In genomic region chr4:36322921-36323354, GRCh38 we compare ENCODE assay signal across 9 cellular contexts. TPM values are rescaled to one million over a fixed set of nuclear protein-coding genes. Genes with fewer than 3 reads are reported as not detected.
A peak's percentile ranks its signal among the peaks of the same experiment; 100 is the strongest.
DNase-seq lines count a peak whose midpoint lies in the region; ATAC-seq and TF ChIP-seq lines count a peak whose summit lies in the region.
"Had no signal": no experiment of that assay in that cellular context is flagged by ENCODE, and none has a peak within 500 bp of the region (broad histone marks: within the 10 kb centered on the region; RNA-seq: fewer than 3 reads in every experiment).

No MANE protein-coding gene starts in this region.

- no peak overlapping the region for H2AFZ ChIP-seq in H9 (ENCODE audit: low read length)

- no peak overlapping the region for H2BK15ac ChIP-seq in H9 (ENCODE audit: low read depth, low read length)

- H3K79me1 ChIP-seq in H9 (ENCODE audit: insufficient read depth, low read depth, low read length, poor library complexity, severe bottlenecking) = no peaks in the 10 kb centered on the region

- intact Hi-C loops in sciatic nerve (cut with DNase I) = loop anchor here (5.0 kb wide), 1 partner anchor 1121 kb away; no protein-coding TSS in a partner anchor

- no peaks in the 10 kb centered on the region for H3K9me3 Mint-ChIP-seq in H9

- no peaks in the 10 kb centered on the region for H3K27me3 Mint-ChIP-seq in H9 (ENCODE audit: low read depth)

- H3K56ac ChIP-seq in H9 (ENCODE audit: insufficient read length, low read depth, low read length) = no peak overlapping the region

- H3K4me1 Mint-ChIP-seq in H9 = no peaks in the 10 kb centered on the region

- no peaks in the 10 kb centered on the region for H3K79me2 ChIP-seq in H9 (ENCODE audit: insufficient read depth, low read length)

- H3K4me2 ChIP-seq in H9 (ENCODE audit: insufficient read depth, insufficient read length, low read length) = no peak overlapping the region
- H3K4me2 ChIP-seq: KMS-11 had no signal

- H3K27me3 ChIP-seq in H9 (ENCODE audit: insufficient read depth, low read length) = no peaks in the 10 kb centered on the region

- H2BK20ac ChIP-seq in H9 (ENCODE audit: low read depth, low read length, poor library complexity, severe bottlenecking) = no peak overlapping the region

- H3K36me3 Mint-ChIP-seq in H9 (ENCODE audit: insufficient read depth in 1 of 3, low read depth in 3 of 3) = no peaks in the 10 kb centered on the region

- no peaks in the 10 kb centered on the region for H4K20me1 ChIP-seq in H9 (ENCODE audit: control insufficient read depth, insufficient read depth, insufficient read length)

- H3K27ac Mint-ChIP-seq in H9 = no peak overlapping the region

- ATAC-seq in GM18870 (IDR thresholded peaks at IDR 0.05; ENCODE audit: unreplicated experiment) (peak; percentile 34), HG02678 (IDR thresholded peaks at IDR 0.05; ENCODE audit: unreplicated experiment) (peak; percentile 25), sciatic nerve (peak; percentile 66), GM18505 (IDR thresholded peaks at IDR 0.05; ENCODE audit: unreplicated experiment) (no peak)

- H2AK5ac ChIP-seq in H9 (ENCODE audit: insufficient read length, low read length) = no peak overlapping the region

- H4K5ac ChIP-seq in H9 (ENCODE audit: insufficient read length, low read depth, low read length) = no peak overlapping the region

- WGBS in H9 (ENCODE audit: extremely low coverage, insufficient read length, low lambda C conversion rate) = no CpG with 5 or more reads among the region's 7 CpGs

- no peak overlapping the region for H3K14ac ChIP-seq in H9 (ENCODE audit: insufficient read depth, low read length)

- no peak overlapping the region for H3K9ac ChIP-seq in H9 (ENCODE audit: extremely low read depth, insufficient read length, low read length)
- H3K9ac ChIP-seq: KMS-11 had no signal

- no peaks in the 10 kb centered on the region for H3K23me2 ChIP-seq in H9 (ENCODE audit: insufficient read length, low read depth, low read length, poor library complexity, severe bottlenecking)

- H3K18ac ChIP-seq in H9 (ENCODE audit: insufficient read length, low read depth, low read length) = no peak overlapping the region

- H2BK5ac ChIP-seq in H9 (ENCODE audit: insufficient read length, low read length) = no peak overlapping the region

- H3T11ph ChIP-seq in H9 (ENCODE audit: low read length) = no peak overlapping the region

- H4K91ac ChIP-seq in H9 (ENCODE audit: insufficient read length, low read depth, low read length) = no peak overlapping the region

- no peak for TF ChIP-seq CTCF in H9 (conservative IDR thresholded peaks at IDR 0.05)

- no peaks in the 10 kb centered on the region for H3K9me3 ChIP-seq in H9 (ENCODE audit: control insufficient read depth, low read depth, low read length)

- H3K4ac ChIP-seq in H9 (ENCODE audit: low read depth, low read length) = no peak overlapping the region

- H2BK12ac ChIP-seq in H9 (ENCODE audit: insufficient read length, low read depth, low read length) = no peak overlapping the region

- H3K4me1 ChIP-seq in H9 (ENCODE audit: insufficient read depth, low read length) = no peaks in the 10 kb centered on the region

- H3K23ac ChIP-seq in H9 (ENCODE audit: insufficient read length, low read depth, low read length) = no peak overlapping the region

- DNase-seq in activated CD4-positive, alpha-beta T cell treated with anti-CD3 and anti-CD28 coated beads, Interleukin-2, amount 50 U/mL, for 48 hours = peak; percentile 16 to 36
- no peak for DNase-seq in sciatic nerve (ENCODE audit: low spot score)
- no peak for DNase-seq in Kasumi-1 (lab: John Stamatoyannopoulos, UW)
- DNase-seq in H9 = no peak
- DNase-seq: left cardiac atrium had no signal

- H3K27ac ChIP-seq in H9 (ENCODE audit: insufficient read length, low read depth, low read length) = no peak overlapping the region
- H3K27ac ChIP-seq: KMS-11 had no signal

- TF ChIP-seq POLR2A in GM18505 (IDR thresholded peaks at IDR 0.05; ENCODE audit: borderline replicate concordance, extremely low read depth, insufficient read depth, insufficient read length) = no peak

- H2BK120ac ChIP-seq in H9 (ENCODE audit: low read depth, low read length, poor library complexity, severe bottlenecking) = no peak overlapping the region

- no peak overlapping the region for H3K4me3 Mint-ChIP-seq in H9

- no peak overlapping the region for H4K8ac ChIP-seq in H9 (replicated peaks; ENCODE audit: insufficient read length, low read depth, low read length)

RNA-seq across cellular contexts. Expression of gene DTHD1, which starts 41.5 kb away (rescaled TPM):
- total RNA-seq in sciatic nerve = 0.62 TPM
- total RNA-seq in H9 (2021) = not detected in 2 replicates

Comparison
In these comparisons a context has a peak if more than half of its experiments do, and no peak if none do; other contexts are left out.
1. DNase-seq: peak in activated CD4-positive, alpha-beta T cell treated with anti-CD3 and anti-CD28 coated beads, Interleukin-2, amount 50 U/mL, for 48 hours (2 of 2); none in sciatic nerve (single experiment), Kasumi-1 (0 of 2) and H9 (single experiment).